ENCODE assay signal across 8 cellular contexts in the genomic region with DNA sequence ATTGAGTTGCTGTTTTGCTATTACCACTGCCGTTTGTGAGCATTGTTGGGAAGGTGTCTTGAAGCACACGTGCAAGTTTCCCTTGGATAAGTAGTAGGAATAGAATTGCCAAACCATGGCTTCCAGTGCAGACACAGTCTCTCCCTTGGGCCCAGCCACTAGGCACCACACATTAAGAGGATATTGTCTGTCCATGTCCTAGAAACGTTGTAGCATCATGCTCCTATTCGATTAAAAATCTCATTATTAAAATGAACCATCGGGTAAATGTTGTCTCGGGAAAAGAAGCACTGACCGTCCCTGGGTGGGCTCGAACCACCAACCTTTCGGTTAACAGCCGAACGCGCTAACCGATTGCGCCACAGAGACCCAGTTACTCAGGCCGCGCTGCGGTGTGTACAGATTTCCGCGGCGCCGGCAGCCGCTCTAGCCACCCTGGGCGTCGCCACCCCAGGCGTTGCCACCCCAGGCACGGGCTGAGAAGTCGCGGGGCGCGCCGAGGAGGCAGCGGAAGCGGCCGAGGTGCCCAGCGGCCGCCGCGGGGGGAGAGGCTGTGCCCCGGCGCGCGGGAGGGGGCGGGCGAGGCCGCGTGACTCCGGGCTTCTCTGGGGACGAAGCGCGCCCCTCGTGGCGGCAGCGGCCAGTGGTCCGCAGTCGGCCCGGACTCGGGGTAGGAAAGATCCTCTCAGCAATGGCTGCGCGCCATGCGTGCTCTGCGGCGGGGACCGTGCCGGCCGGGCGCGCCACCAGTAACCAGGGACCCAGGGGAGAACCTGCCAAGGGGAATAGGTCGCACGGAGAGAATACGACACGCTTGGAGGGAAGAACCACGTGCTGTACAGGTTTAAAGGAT. TPM values are rescaled to one million over a fixed set of nuclear protein-coding genes. Genes with fewer than 3 reads are reported as not detected.
DNase-seq lines count a peak whose midpoint lies in the region; ATAC-seq, FAIRE-seq and TF ChIP-seq lines count a peak whose summit lies in the region.

No MANE protein-coding gene starts in this region.

- no peaks in the 10 kb centered on the region for H3K79me2 ChIP-seq in HepG2 (ENCODE audit: insufficient read depth, low read length)

- DNase-seq in BE2C (peak; percentile 95), GM19239 (ENCODE audit: insufficient read length, low spot score) (peak; percentile 86), NCI-H526 treated with DMSO at 0.1 percent for 48 hours (lab: John Stamatoyannopoulos, UW) (peak; percentile 94), dedifferentiated amniotic fluid mesenchymal stem cell (ENCODE audit: extremely low spot score) (peak; percentile 84), HepG2 (ENCODE audit: low spot score) (peak; percentile 76)
- DNase-seq in activated CD4-positive, alpha-beta T cell treated with anti-CD3 and anti-CD28 coated beads, Interleukin-2, amount 10 ng/mL, durations not matched to agents 7 days and 5 days = peak; percentile 86
- peak; percentile 89 for DNase-seq in stimulated activated CD4-positive, alpha-beta T cell treated with anti-CD3 and anti-CD28 coated beads, Interleukin-4, amount 100 ng/mL, for 1 hour

- peak overlapping the region; percentile 65 for H3K27ac ChIP-seq in HepG2 (ENCODE audit: extremely low read length, insufficient read depth, low read length)

- 0% methylated on average over 13 of the region's 72 CpGs for WGBS in HepG2 (ENCODE audit: low lambda C conversion rate)

- TF ChIP-seq EP300 in HepG2 (IDR thresholded peaks at IDR 0.05; ENCODE audit: low read depth in 2 of 2, low read length in 2 of 2) (peak in 1 of 2 experiments; percentile 67; a peak in 2 of 4 replicates), HepG2 (CRISPR knock-in tag; IDR thresholded peaks at IDR 0.05; ENCODE audit: borderline replicate concordance) (no peak)

- CTCF ChIA-PET in activated CD4-positive, alpha-beta T cell treated with anti-CD3 and anti-CD28 coated beads, Interleukin-2, amount 10 ng/mL, durations not matched to agents 7 days and 5 days (lab: Charles Lee) = interaction anchor here (1.3 to 2.0 kb wide), 2 partner anchors 10 to 125 kb away, joined by 3 to 9 read pairs; no protein-coding TSS in a partner anchor
- CTCF ChIA-PET in HepG2 (lab: Yijun Ruan, JAX; ENCODE audit: low intra/inter-chr PET ratio, low total read pairs) = interaction anchor here (1.3 kb wide), 1 partner anchor 191 kb away, joined by 7 read pairs; no protein-coding TSS in a partner anchor

- peak overlapping the region; percentile 74 for H3K4me3 Mint-ChIP-seq in activated CD4-positive, alpha-beta T cell treated with anti-CD3 and anti-CD28 coated beads, Interleukin-2, amount 10 ng/mL, durations not matched to agents 7 days and 5 days

- BruUV-seq in HepG2 (replicated peaks; lab: Mats Ljungman, UMichigan) = TSS peak; percentile 59

- intact Hi-C loops in HepG2 (cut with micrococcal nuclease; ENCODE audit: unreplicated experiment) = loop anchor here (1.0 to 10.0 kb wide), 5 partner anchors 57 to 371 kb away; a partner anchor contains a TSS

- FAIRE-seq in GM19239 (lab: Jason Lieb, UNC) (peak; percentile 64), HepG2 (lab: Jason Lieb, UNC) (no peak)

- peak; percentile 84 for TF ChIP-seq RAD21 in HepG2 (CRISPR knock-in tag; IDR thresholded peaks at IDR 0.05)

- TF ChIP-seq CTCF in BE2C (IDR thresholded peaks at IDR 0.05; ENCODE audit: low read depth, low read length) = peak; percentile 54
- TF ChIP-seq CTCF in HepG2 (CRISPR knock-in tag; IDR thresholded peaks at IDR 0.05) = peak; percentile 79

- H3K27ac Mint-ChIP-seq in activated CD4-positive, alpha-beta T cell treated with anti-CD3 and anti-CD28 coated beads, Interleukin-2, amount 10 ng/mL, durations not matched to agents 7 days and 5 days = peak overlapping the region; percentile 84

- H3K36me3 ChIP-seq in BE2C (no peaks in the 10 kb centered on the region), HepG2 (replicated peaks in 1 of 2; ENCODE audit: control insufficient read depth in 1 of 2, insufficient read depth in 2 of 2, low read length in 2 of 2) (no peaks in the 10 kb centered on the region)

- no peaks in the 10 kb centered on the region for H3K9me3 Mint-ChIP-seq in activated CD4-positive, alpha-beta T cell treated with anti-CD3 and anti-CD28 coated beads, Interleukin-2, amount 10 ng/mL, durations not matched to agents 7 days and 5 days

- peak overlapping the region; percentile 61 for H3K4me3 ChIP-seq in BE2C (ENCODE audit: low read depth, low read length)
- peak overlapping the region; percentile 58 to 73 (median 68) for H3K4me3 ChIP-seq in HepG2 (replicated peaks in 1 of 3; ENCODE audit: insufficient read depth in 1 of 3, low read depth in 2 of 3, low read length in 3 of 3)

- in situ Hi-C loops in HepG2 (cut with HindIII; ENCODE audit: extremely low pct_ligation_motif_present, low pct_unique_long_range_greater_than_20kb) = no loop called here

- H4K20me1 ChIP-seq in HepG2 (ENCODE audit: insufficient read depth, low read length) = no peaks in the 10 kb centered on the region

- POLR2A ChIA-PET in activated CD4-positive, alpha-beta T cell treated with anti-CD3 and anti-CD28 coated beads, Interleukin-2, amount 10 ng/mL, durations not matched to agents 7 days and 5 days (lab: Charles Lee) = no interaction called here
- POLR2A ChIA-PET in HepG2 (lab: Yijun Ruan, JAX) = interaction anchor here (2.6 kb wide), 1 partner anchor 56 kb away, joined by 10 read pairs; a partner anchor contains a TSS

- H3K27me3 Mint-ChIP-seq in activated CD4-positive, alpha-beta T cell treated with anti-CD3 and anti-CD28 coated beads, Interleukin-2, amount 10 ng/mL, durations not matched to agents 7 days and 5 days = peaks cover 29% of the 10 kb centered on the region

- ATAC-seq in HG03439 (IDR thresholded peaks at IDR 0.05; ENCODE audit: unreplicated experiment) = peak; percentile 85
- peak; percentile 95 for ATAC-seq in HepG2

- H3K4me1 Mint-ChIP-seq in activated CD4-positive, alpha-beta T cell treated with anti-CD3 and anti-CD28 coated beads, Interleukin-2, amount 10 ng/mL, durations not matched to agents 7 days and 5 days = peaks cover 19% of the 10 kb centered on the region

- peak overlapping the region; percentile 96 for H3K4me2 ChIP-seq in HepG2 (ENCODE audit: low read depth, low read length)

- no peaks in the 10 kb centered on the region for H3K36me3 Mint-ChIP-seq in activated CD4-positive, alpha-beta T cell treated with anti-CD3 and anti-CD28 coated beads, Interleukin-2, amount 10 ng/mL, durations not matched to agents 7 days and 5 days (ENCODE audit: low read depth)

- H3K27me3 ChIP-seq in BE2C (no peaks in the 10 kb centered on the region), HepG2 (ENCODE audit: control insufficient read depth in 1 of 2, insufficient read depth in 2 of 2, low read length in 2 of 2) (no peaks in the 10 kb centered on the region)

- H3K4me1 ChIP-seq in BE2C (no peaks in the 10 kb centered on the region), HepG2 (ENCODE audit: insufficient read depth, low read length) (peaks cover 27% of the 10 kb centered on the region)

- H2AFZ ChIP-seq in HepG2 (ENCODE audit: low read length) = peak overlapping the region; percentile 32

- H3K9me3 ChIP-seq in BE2C (no peaks in the 10 kb centered on the region), HepG2 (ENCODE audit: low read length) (no peaks in the 10 kb centered on the region)

- peak overlapping the region; percentile 66 for H3K9ac ChIP-seq in HepG2 (ENCODE audit: insufficient read depth, low read depth, low read length)

- TF ChIP-seq POLR2A in HepG2 (IDR thresholded peaks at IDR 0.05; ENCODE audit: insufficient read depth in 1 of 2, low read depth in 2 of 2, low read length in 2 of 2) = peak; percentile 38 to 52; a peak in 2 of 4 replicates

TF ChIP-seq in HepG2, 621 proteins besides CTCF, POLR2A, EP300 and RAD21 (continues in another document):
- TF ChIP-seq MXI1 (IDR thresholded peaks at IDR 0.05; ENCODE audit: borderline replicate concordance, low read depth, low read length) (peak; percentile 70; the same call in 1 of the 3 replicates), ZNF879 (CRISPR knock-in tag; IDR thresholded peaks at IDR 0.05) (no peak), RORA (CRISPR knock-in tag; IDR thresholded peaks at IDR 0.05) (no peak), ZNF382 (CRISPR knock-in tag; IDR thresholded peaks at IDR 0.05; ENCODE audit: borderline replicate concordance) (no peak), GABPA (IDR thresholded peaks at IDR 0.05; ENCODE audit: low read depth, low read length) (no peak; the same call in 1 of the 2 replicates), GABPA (CRISPR knock-in tag; IDR thresholded peaks at IDR 0.05; ENCODE audit: low read depth) (no peak), TBX2 (CRISPR knock-in tag; IDR thresholded peaks at IDR 0.05; ENCODE audit: borderline replicate concordance) (peak; percentile 78; the same call in 1 of the 2 replicates), KLF11 (CRISPR knock-in tag; IDR thresholded peaks at IDR 0.05) (no peak), MED1 (CRISPR knock-in tag; IDR thresholded peaks at IDR 0.05) (peak; percentile 47), GZF1 (CRISPR knock-in tag; IDR thresholded peaks at IDR 0.05) (no peak)

RNA-seq across cellular contexts. Expression of a gene that starts 56.2 kb away (rescaled TPM):
- 65.9 TPM for polyA plus RNA-seq in BE2C (2012; ENCODE audit: insufficient read depth, insufficient read length, low read depth)
- 10 to 100 TPM; 18.8 to 19.7 TPM for total RNA-seq in activated CD4-positive, alpha-beta T cell treated with anti-CD3 and anti-CD28 coated beads, Interleukin-2, amount 10 ng/mL, durations not matched to agents 7 days and 5 days
- 13.7 and 18.3 TPM in 2 replicates for total RNA-seq in HepG2 (2016; rRNA removed; fragmentation: Illumina TruSeq; extraction: Trizol)
- 5.2 and 7.8 TPM in 2 replicates for total RNA-seq in HepG2 (2016; cell fraction: cytosol; rRNA removed; fragmentation: Illumina TruSeq; extraction: Trizol; ENCODE audit: low read depth)
- total RNA-seq in HepG2 (2016; cell fraction: insoluble cytoplasmic fraction; rRNA removed; fragmentation: Illumina TruSeq; extraction: Trizol) = 13.0 and 18.8 TPM in 2 replicates
- 7.1 and 7.5 TPM in 2 replicates for total RNA-seq in HepG2 (2016; cell fraction: membrane; rRNA removed; fragmentation: Illumina TruSeq; extraction: Trizol)
- 15.9 and 19.0 TPM in 2 replicates for total RNA-seq in HepG2 (2016; cell fraction: nucleus; rRNA removed; fragmentation: Illumina TruSeq; extraction: Trizol)
- 14.0 and 15.9 TPM in 2 replicates for polyA plus RNA-seq in HepG2 (2011; rRNA removed)
- 5.9 and 8.3 TPM in 2 replicates for polyA plus RNA-seq in HepG2 (2011; cell fraction: cytosol; rRNA removed)
- 21.1 and 22.4 TPM in 2 replicates for polyA plus RNA-seq in HepG2 (2011; cell fraction: nucleus; rRNA removed)
- polyA plus RNA-seq in HepG2 (2012) = 11.9 and 12.6 TPM in 2 replicates
- polyA plus RNA-seq in HepG2 (2016; cell fraction: cytosol; fragmentation: Illumina TruSeq; extraction: Trizol; ENCODE audit: low read depth) = 0.46 and 0.81 TPM in 2 replicates
- polyA plus RNA-seq in HepG2 (2016; cell fraction: insoluble cytoplasmic fraction; fragmentation: Illumina TruSeq; extraction: Trizol; ENCODE audit: low read depth) = 13.6 and 13.8 TPM in 2 replicates
- polyA plus RNA-seq in HepG2 (2016; cell fraction: membrane; fragmentation: Illumina TruSeq; extraction: Trizol; ENCODE audit: low read depth) = 1.7 and 2.0 TPM in 2 replicates
- polyA plus RNA-seq in HepG2 (2016; cell fraction: nucleus; fragmentation: Illumina TruSeq; extraction: Trizol; ENCODE audit: insufficient read depth, low read depth) = 26.5 and 28.1 TPM in 2 replicates
- polyA minus RNA-seq in HepG2 (2011; rRNA and poly(A)+ RNA removed; ENCODE audit: low replicate concordance) = 6.2 and 6.4 TPM in 2 replicates
- polyA minus RNA-seq in HepG2 (2011; cell fraction: cytosol; rRNA and poly(A)+ RNA removed) = 7.7 and 8.2 TPM in 2 replicates
- 29.2 and 38.0 TPM in 2 replicates for polyA minus RNA-seq in HepG2 (2011; cell fraction: nucleus; rRNA and poly(A)+ RNA removed)

Comparison
In these comparisons a context has a peak if more than half of its experiments do, and no peak if none do; other contexts are left out.
1. Peak in every context shown above with its lines: DNase-seq, ATAC-seq, H3K4me3 ChIP-seq and H3K27ac ChIP-seq.